10 cellular contexts compared by ENCODE assay signal in genomic region chr22:38016182-38017078, GRCh38. TPM values are rescaled to one million over a fixed set of nuclear protein-coding genes. Genes with fewer than 3 reads are reported as not detected.
DNase-seq lines count a peak whose midpoint lies in the region; ATAC-seq and TF ChIP-seq lines count a peak whose summit lies in the region.
"Had no signal": no experiment of that assay in that cellular context is flagged by ENCODE, and none has a peak within 500 bp of the region (broad histone marks: within the 10 kb centered on the region; RNA-seq: fewer than 3 reads in every experiment).

No MANE protein-coding gene starts in this region.

- ATAC-seq in T-cell (replicated peaks in 1 of 4), result no peak
- ATAC-seq in HG02870 (IDR thresholded peaks at IDR 0.05; ENCODE audit: unreplicated experiment), result no peak

- DNase-seq in NCI-H1092 treated with DMSO at 0.1 percent for 48 hours (lab: John Stamatoyannopoulos, UW) (peak; percentile 23), NCI-H1092 (lab: John Stamatoyannopoulos, UW) (no peak), epithelial cell of esophagus (ENCODE audit: low read depth) (peak; percentile 64), medulla oblongata (ENCODE audit: extremely low spot score) (peak; percentile 92), ureter (ENCODE audit: low spot score) (peak; percentile 77), T-cell (no peak)
- DNase-seq in activated CD8-positive, alpha-beta memory T cell treated with anti-CD3 and anti-CD28 coated beads, Interleukin-2, amount 50 U/mL, for 48 hours, result no peak
- DNase-seq: activated B cell treated with CpG ODN at 0.5 μM for 24 hours, NCI-H1694 treated with DMSO at 0.1 percent for 48 hours had no signal

- no peaks in the 10 kb centered on the region for H3K27me3 Mint-ChIP-seq in T-cell

- H3K27ac Mint-ChIP-seq in T-cell, result no peak overlapping the region
- H3K27ac Mint-ChIP-seq: activated B cell treated with CpG ODN at 0.5 μM for 24 hours had no signal

- H3K9me3 Mint-ChIP-seq in T-cell, result no peaks in the 10 kb centered on the region
- H3K9me3 Mint-ChIP-seq: activated B cell treated with CpG ODN at 0.5 μM for 24 hours had no signal

- POLR2A ChIA-PET in T-cell (lab: Charles Lee), result no interaction called here

- CTCF ChIA-PET in T-cell (lab: Charles Lee), result no interaction called here

- H3K4me3 Mint-ChIP-seq in T-cell, result no peak overlapping the region
- H3K4me3 Mint-ChIP-seq: activated B cell treated with CpG ODN at 0.5 μM for 24 hours had no signal

- no peak overlapping the region for H3K4me3 ChIP-seq in epithelial cell of esophagus (ENCODE audit: low read length)

- no peaks in the 10 kb centered on the region for H3K4me1 Mint-ChIP-seq in T-cell
- H3K4me1 Mint-ChIP-seq: activated B cell treated with CpG ODN at 0.5 μM for 24 hours had no signal

- TF ChIP-seq CTCF in epithelial cell of esophagus (IDR thresholded peaks at IDR 0.05; ENCODE audit: insufficient read depth, low read depth, low read length, missing control alignments), result no peak

- H3K36me3 Mint-ChIP-seq in T-cell, result no peaks in the 10 kb centered on the region

RNA-seq across cellular contexts. Expression of gene SOX10, which starts 32.1 kb away (rescaled TPM):
- total RNA-seq in ureter (1.0 TPM), T-cell (not detected)
- total RNA-seq: activated B cell treated with CpG ODN at 0.5 μM for 24 hours had no signal

RNA-seq across cellular contexts. Expression of gene PICK1, which starts 40.8 kb away (rescaled TPM):
- total RNA-seq in ureter (63.2 TPM), T-cell (10 to 100 TPM; 26.4 to 32.0 (median 27.7) TPM)

Comparison
In these comparisons a context has a peak if more than half of its experiments do, and no peak if none do; other contexts are left out.
1. DNase-seq: peak in NCI-H1092 treated with DMSO at 0.1 percent for 48 hours (single experiment), epithelial cell of esophagus (single experiment), medulla oblongata (single experiment) and ureter (single experiment); none in NCI-H1092 (single experiment), T-cell (0 of 34) and activated CD8-positive, alpha-beta memory T cell treated with anti-CD3 and anti-CD28 coated beads, Interleukin-2, amount 50 U/mL, for 48 hours (single experiment).